Comparison of ENCODE assay signal across 8 cellular contexts in genomic region chr12:68406134-68406576, GRCh38.
DNase-seq lines count a peak whose midpoint lies in the region; ATAC-seq and TF ChIP-seq lines count a peak whose summit lies in the region.

No MANE protein-coding gene starts in this region.

- H3K9me3 ChIP-seq in prostate gland, result no peaks in the 10 kb centered on the region

- DNase-seq in SIG-M5 treated with dmso at 0.1 percent for 504 hours (lab: John Stamatoyannopoulos, UW; ENCODE audit: unreplicated experiment) (peak; percentile 20), SIG-M5 (lab: John Stamatoyannopoulos, UW) (no peak), head of caudate nucleus (peak; percentile 39 to 85 (median 64)), prostate gland (ENCODE audit: low spot score) (peak; percentile 79), GM19240 (ENCODE audit: insufficient read length, low spot score) (no peak)
- no peak for DNase-seq in activated CD4-positive, alpha-beta T cell treated with anti-CD3 and anti-CD28 coated beads, Interleukin-2, amount 50 U/mL, for 48 hours

- WGBS in prostate gland, result 1% methylated on average over 5 of the region's 5 CpGs

- no peaks in the 10 kb centered on the region for H3K4me1 ChIP-seq in prostate gland (replicated peaks)

- no peak for ATAC-seq in GM18861 (IDR thresholded peaks at IDR 0.05; ENCODE audit: unreplicated experiment)

- no peaks in the 10 kb centered on the region for H3K27me3 ChIP-seq in prostate gland (replicated peaks; ENCODE audit: insufficient read depth)

- intact Hi-C loops in head of caudate nucleus (cut with DNase I) (no loop called here), prostate gland (cut with DNase I) (no loop called here)

- H3K36me3 ChIP-seq in prostate gland, result no peaks in the 10 kb centered on the region

- H3K4me3 ChIP-seq in prostate gland, result no peak overlapping the region

- H3K27ac ChIP-seq in VCaP, result peak overlapping the region; percentile 77
- H3K27ac ChIP-seq in prostate gland, result no peak overlapping the region

- TF ChIP-seq POLR2A in prostate gland (IDR thresholded peaks at IDR 0.05), result no peak

- TF ChIP-seq CTCF in VCaP (conservative IDR thresholded peaks at IDR 0.05) (peak; percentile 58), prostate gland (IDR thresholded peaks at IDR 0.05) (peak in 3 of 4 experiments; percentile 20 to 30 (median 22))

Comparison
In these comparisons a context has a peak if more than half of its experiments do, and no peak if none do; other contexts are left out.
1. DNase-seq: peak in SIG-M5 treated with dmso at 0.1 percent for 504 hours (single experiment), head of caudate nucleus (42 of 42) and prostate gland (single experiment); none in SIG-M5 (single experiment), activated CD4-positive, alpha-beta T cell treated with anti-CD3 and anti-CD28 coated beads, Interleukin-2, amount 50 U/mL, for 48 hours (0 of 2) and GM19240 (single experiment).